1 cellular context compared by ENCODE assay signal in genomic region chr1:19251305-19252196, GRCh38.
TF ChIP-seq lines count a peak whose summit lies in the region.

EMC1 (minus strand) TSS chr1:19251524; CDS start chr1:19251509, 15 bp downstream.
MRTO4 (plus strand) TSS chr1:19251805; CDS start chr1:19251836, 31 bp downstream.

TF ChIP-seq in HepG2, 621 proteins besides CTCF, POLR2A, EP300 and RAD21 (continued from another document and continues in another):
- TF ChIP-seq THAP9 (CRISPR knock-in tag; IDR thresholded peaks at IDR 0.05; ENCODE audit: borderline replicate concordance) (peak; percentile 95), ZNF549 (CRISPR knock-in tag; IDR thresholded peaks at IDR 0.05) (no peak), ZNF225 (CRISPR knock-in tag; IDR thresholded peaks at IDR 0.05) (no peak), MED13 (CRISPR knock-in tag; IDR thresholded peaks at IDR 0.05) (no peak; the same call in 1 of the 2 replicates), ZNF430 (CRISPR knock-in tag; IDR thresholded peaks at IDR 0.05) (peak; percentile 88), NFRKB (IDR thresholded peaks at IDR 0.05) (no peak), NAIF1 (CRISPR knock-in tag; IDR thresholded peaks at IDR 0.05; ENCODE audit: borderline replicate concordance) (0 out of 2 replicates have a peak, but pooled peaks have one; percentile 28), EED (CRISPR knock-in tag; IDR thresholded peaks at IDR 0.05) (no peak; the same call in 1 of the 2 replicates), ZNF629 (CRISPR knock-in tag; conservative IDR thresholded peaks at IDR 0.05) (no peak), BCL3 (CRISPR knock-in tag; IDR thresholded peaks at IDR 0.05) (peak; percentile 91), HNF4A (CRISPR knock-in tag; IDR thresholded peaks at IDR 0.05) (no peak), TEAD2 (CRISPR knock-in tag; IDR thresholded peaks at IDR 0.05) (no peak), PAF1 (CRISPR knock-in tag; IDR thresholded peaks at IDR 0.05) (no peak), TCF12 (IDR thresholded peaks at IDR 0.05) (no peak), TCF12 (CRISPR knock-in tag; IDR thresholded peaks at IDR 0.05) (no peak), ZNF317 (CRISPR knock-in tag; IDR thresholded peaks at IDR 0.05) (no peak), ARHGAP35 (CRISPR knock-in tag; IDR thresholded peaks at IDR 0.05; ENCODE audit: borderline replicate concordance) (peak; percentile 95), NR2F2 (IDR thresholded peaks at IDR 0.05; ENCODE audit: borderline replicate concordance, low read depth) (no peak), EHMT2 (IDR thresholded peaks at IDR 0.05; ENCODE audit: borderline replicate concordance, low read depth, low read length) (no peak), USF2 (IDR thresholded peaks at IDR 0.05; ENCODE audit: low read depth, low read length) (no peak), USF2 (CRISPR knock-in tag; IDR thresholded peaks at IDR 0.05; ENCODE audit: borderline replicate concordance) (0 out of 2 replicates have a peak, but pooled peaks have one; percentile 37), SCMH1 (CRISPR knock-in tag; IDR thresholded peaks at IDR 0.05; ENCODE audit: borderline replicate concordance) (no peak), TBP (CRISPR knock-in tag; IDR thresholded peaks at IDR 0.05) (no peak), HMG20A (CRISPR knock-in tag; IDR thresholded peaks at IDR 0.05; ENCODE audit: borderline replicate concordance) (no peak), IKZF4 (CRISPR knock-in tag; IDR thresholded peaks at IDR 0.05; ENCODE audit: borderline replicate concordance, low read depth, not compliant biosample characterization) (peak; percentile 95), SRSF4 (IDR thresholded peaks at IDR 0.05; ENCODE audit: low read depth, low read length, poor library complexity, severe bottlenecking) (no peak), ZNF460 (CRISPR knock-in tag; IDR thresholded peaks at IDR 0.05; ENCODE audit: borderline replicate concordance) (no peak), FOXO1 (CRISPR knock-in tag; IDR thresholded peaks at IDR 0.05) (peak; percentile 64; the same call in 1 of the 2 replicates), MAFK (conservative IDR thresholded peaks at IDR 0.05 in 1 of 2, IDR thresholded peaks at IDR 0.05 in 1 of 2; ENCODE audit: low read length in 2 of 2) (no peak), POGZ (CRISPR knock-in tag; IDR thresholded peaks at IDR 0.05) (peak; percentile 74), NR1H2 (CRISPR knock-in tag; IDR thresholded peaks at IDR 0.05; ENCODE audit: borderline replicate concordance, low read depth) (peak; percentile 49; the same call in 1 of the 2 replicates), ZNF207 (IDR thresholded peaks at IDR 0.05; ENCODE audit: borderline replicate concordance) (no peak), TGIF2 (CRISPR knock-in tag; IDR thresholded peaks at IDR 0.05) (peak; percentile 28; the same call in 1 of the 2 replicates), ELF3 (CRISPR knock-in tag; IDR thresholded peaks at IDR 0.05) (peak; percentile 41; the same call in 1 of the 2 replicates), MYC (CRISPR knock-in tag; IDR thresholded peaks at IDR 0.05; ENCODE audit: borderline replicate concordance) (peak; percentile 98), ARNT2 (CRISPR knock-in tag; IDR thresholded peaks at IDR 0.05; ENCODE audit: low read depth) (peak; percentile 54), PRPF4 (IDR thresholded peaks at IDR 0.05; ENCODE audit: low read depth, low read length, poor library complexity, severe bottlenecking) (no peak), NCOA1 (CRISPR knock-in tag; IDR thresholded peaks at IDR 0.05) (peak; percentile 68; the same call in 1 of the 2 replicates), ZNF646 (CRISPR knock-in tag; IDR thresholded peaks at IDR 0.05) (peak; percentile 37; the same call in 1 of the 2 replicates)
- TF ChIP-seq, protein P1, sequence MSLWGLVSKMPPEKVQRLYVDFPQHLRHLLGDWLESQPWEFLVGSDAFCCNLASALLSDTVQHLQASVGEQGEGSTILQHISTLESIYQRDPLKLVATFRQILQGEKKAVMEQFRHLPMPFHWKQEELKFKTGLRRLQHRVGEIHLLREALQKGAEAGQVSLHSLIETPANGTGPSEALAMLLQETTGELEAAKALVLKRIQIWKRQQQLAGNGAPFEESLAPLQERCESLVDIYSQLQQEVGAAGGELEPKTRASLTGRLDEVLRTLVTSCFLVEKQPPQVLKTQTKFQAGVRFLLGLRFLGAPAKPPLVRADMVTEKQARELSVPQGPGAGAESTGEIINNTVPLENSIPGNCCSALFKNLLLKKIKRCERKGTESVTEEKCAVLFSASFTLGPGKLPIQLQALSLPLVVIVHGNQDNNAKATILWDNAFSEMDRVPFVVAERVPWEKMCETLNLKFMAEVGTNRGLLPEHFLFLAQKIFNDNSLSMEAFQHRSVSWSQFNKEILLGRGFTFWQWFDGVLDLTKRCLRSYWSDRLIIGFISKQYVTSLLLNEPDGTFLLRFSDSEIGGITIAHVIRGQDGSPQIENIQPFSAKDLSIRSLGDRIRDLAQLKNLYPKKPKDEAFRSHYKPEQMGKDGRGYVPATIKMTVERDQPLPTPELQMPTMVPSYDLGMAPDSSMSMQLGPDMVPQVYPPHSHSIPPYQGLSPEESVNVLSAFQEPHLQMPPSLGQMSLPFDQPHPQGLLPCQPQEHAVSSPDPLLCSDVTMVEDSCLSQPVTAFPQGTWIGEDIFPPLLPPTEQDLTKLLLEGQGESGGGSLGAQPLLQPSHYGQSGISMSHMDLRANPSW (CRISPR knock-in tag; IDR thresholded peaks at IDR 0.05; ENCODE audit: borderline replicate concordance), result no peak
- TF ChIP-seq, protein P2, sequence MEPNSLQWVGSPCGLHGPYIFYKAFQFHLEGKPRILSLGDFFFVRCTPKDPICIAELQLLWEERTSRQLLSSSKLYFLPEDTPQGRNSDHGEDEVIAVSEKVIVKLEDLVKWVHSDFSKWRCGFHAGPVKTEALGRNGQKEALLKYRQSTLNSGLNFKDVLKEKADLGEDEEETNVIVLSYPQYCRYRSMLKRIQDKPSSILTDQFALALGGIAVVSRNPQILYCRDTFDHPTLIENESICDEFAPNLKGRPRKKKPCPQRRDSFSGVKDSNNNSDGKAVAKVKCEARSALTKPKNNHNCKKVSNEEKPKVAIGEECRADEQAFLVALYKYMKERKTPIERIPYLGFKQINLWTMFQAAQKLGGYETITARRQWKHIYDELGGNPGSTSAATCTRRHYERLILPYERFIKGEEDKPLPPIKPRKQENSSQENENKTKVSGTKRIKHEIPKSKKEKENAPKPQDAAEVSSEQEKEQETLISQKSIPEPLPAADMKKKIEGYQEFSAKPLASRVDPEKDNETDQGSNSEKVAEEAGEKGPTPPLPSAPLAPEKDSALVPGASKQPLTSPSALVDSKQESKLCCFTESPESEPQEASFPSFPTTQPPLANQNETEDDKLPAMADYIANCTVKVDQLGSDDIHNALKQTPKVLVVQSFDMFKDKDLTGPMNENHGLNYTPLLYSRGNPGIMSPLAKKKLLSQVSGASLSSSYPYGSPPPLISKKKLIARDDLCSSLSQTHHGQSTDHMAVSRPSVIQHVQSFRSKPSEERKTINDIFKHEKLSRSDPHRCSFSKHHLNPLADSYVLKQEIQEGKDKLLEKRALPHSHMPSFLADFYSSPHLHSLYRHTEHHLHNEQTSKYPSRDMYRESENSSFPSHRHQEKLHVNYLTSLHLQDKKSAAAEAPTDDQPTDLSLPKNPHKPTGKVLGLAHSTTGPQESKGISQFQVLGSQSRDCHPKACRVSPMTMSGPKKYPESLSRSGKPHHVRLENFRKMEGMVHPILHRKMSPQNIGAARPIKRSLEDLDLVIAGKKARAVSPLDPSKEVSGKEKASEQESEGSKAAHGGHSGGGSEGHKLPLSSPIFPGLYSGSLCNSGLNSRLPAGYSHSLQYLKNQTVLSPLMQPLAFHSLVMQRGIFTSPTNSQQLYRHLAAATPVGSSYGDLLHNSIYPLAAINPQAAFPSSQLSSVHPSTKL (CRISPR knock-in tag; IDR thresholded peaks at IDR 0.05), result peak; percentile 51
- TF ChIP-seq, protein P3, sequence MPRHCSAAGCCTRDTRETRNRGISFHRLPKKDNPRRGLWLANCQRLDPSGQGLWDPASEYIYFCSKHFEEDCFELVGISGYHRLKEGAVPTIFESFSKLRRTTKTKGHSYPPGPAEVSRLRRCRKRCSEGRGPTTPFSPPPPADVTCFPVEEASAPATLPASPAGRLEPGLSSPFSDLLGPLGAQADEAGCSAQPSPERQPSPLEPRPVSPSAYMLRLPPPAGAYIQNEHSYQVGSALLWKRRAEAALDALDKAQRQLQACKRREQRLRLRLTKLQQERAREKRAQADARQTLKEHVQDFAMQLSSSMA (CRISPR knock-in tag; IDR thresholded peaks at IDR 0.05), result peak; percentile 93; the same call in 1 of the 2 replicates
